1 cellular context compared by ENCODE assay signal in genomic region chr7:114931656-114932011, GRCh38.
TF ChIP-seq lines count a peak whose summit lies in the region.

No MANE protein-coding gene starts in this region.

TF ChIP-seq in GM12878, 131 proteins besides CTCF, POLR2A, EP300 and RAD21 (continued from another document):
- TF ChIP-seq CEBPZ (IDR thresholded peaks at IDR 0.05; ENCODE audit: low read depth, low read length) (no peak), NFYA (IDR thresholded peaks at IDR 0.05; ENCODE audit: borderline replicate concordance, low read depth, low read length) (no peak), MEF2A (IDR thresholded peaks at IDR 0.05; ENCODE audit: insufficient read depth, low read depth, low read length) (no peak; the same call in 1 of the 2 replicates), LARP7 (IDR thresholded peaks at IDR 0.05) (no peak), ATF3 (IDR thresholded peaks at IDR 0.05; ENCODE audit: borderline replicate concordance, extremely low read depth, low read depth, low read length) (no peak), CHD2 (IDR thresholded peaks at IDR 0.05; ENCODE audit: borderline replicate concordance, low read depth, low read length) (0 out of 2 replicates have a peak, but pooled peaks have one; percentile 36), ZBTB4 (CRISPR knock-in tag; IDR thresholded peaks at IDR 0.05) (no peak), RB1 (IDR thresholded peaks at IDR 0.05; ENCODE audit: borderline replicate concordance) (no peak), MLLT1 (IDR thresholded peaks at IDR 0.05) (peak; percentile 65; the same call in 1 of the 2 replicates), SIN3A (IDR thresholded peaks at IDR 0.05; ENCODE audit: low read depth, low read length) (no peak), MTA2 (IDR thresholded peaks at IDR 0.05; ENCODE audit: low read depth) (peak; percentile 49), IRF4 (IDR thresholded peaks at IDR 0.05; ENCODE audit: low read depth, low read length) (peak; percentile 46; the same call in 1 of the 2 replicates), CBX3 (IDR thresholded peaks at IDR 0.05; ENCODE audit: borderline replicate concordance, low read depth) (no peak), TAF1 (IDR thresholded peaks at IDR 0.05; ENCODE audit: borderline replicate concordance, low read depth, low read length) (0 out of 2 replicates have a peak, but pooled peaks have one; percentile 42), RCOR1 (conservative IDR thresholded peaks at IDR 0.05; ENCODE audit: low read depth, low read length) (0 out of 2 replicates have a peak, but pooled peaks have one; percentile 1), MXI1 (IDR thresholded peaks at IDR 0.05; ENCODE audit: low read depth, low read length) (no peak), RELA (IDR thresholded peaks at IDR 0.05; ENCODE audit: borderline replicate concordance, partially characterized antibody) (no peak), FOXK2 (IDR thresholded peaks at IDR 0.05) (no peak), ZNF622 (IDR thresholded peaks at IDR 0.05) (no peak), SMC3 (IDR thresholded peaks at IDR 0.05; ENCODE audit: borderline replicate concordance, low read length) (no peak; the same call in 1 of the 2 replicates), SIX5 (IDR thresholded peaks at IDR 0.05; ENCODE audit: low read depth, low read length, severe bottlenecking) (no peak), YBX1 (IDR thresholded peaks at IDR 0.05) (no peak), FOXM1 (IDR thresholded peaks at IDR 0.05; ENCODE audit: low read depth, low read length) (peak; percentile 71), TCF3 (IDR thresholded peaks at IDR 0.05; ENCODE audit: borderline replicate concordance, insufficient read depth, low read depth, low read length) (peak; percentile 79; the same call in 1 of the 2 replicates), EGR1 (IDR thresholded peaks at IDR 0.05; ENCODE audit: borderline replicate concordance in 1 of 2, low read depth in 2 of 2, low read length in 2 of 2) (no peak), DPF2 (IDR thresholded peaks at IDR 0.05) (0 out of 2 replicates have a peak, but pooled peaks have one; percentile 77)
- TF ChIP-seq, protein P1, sequence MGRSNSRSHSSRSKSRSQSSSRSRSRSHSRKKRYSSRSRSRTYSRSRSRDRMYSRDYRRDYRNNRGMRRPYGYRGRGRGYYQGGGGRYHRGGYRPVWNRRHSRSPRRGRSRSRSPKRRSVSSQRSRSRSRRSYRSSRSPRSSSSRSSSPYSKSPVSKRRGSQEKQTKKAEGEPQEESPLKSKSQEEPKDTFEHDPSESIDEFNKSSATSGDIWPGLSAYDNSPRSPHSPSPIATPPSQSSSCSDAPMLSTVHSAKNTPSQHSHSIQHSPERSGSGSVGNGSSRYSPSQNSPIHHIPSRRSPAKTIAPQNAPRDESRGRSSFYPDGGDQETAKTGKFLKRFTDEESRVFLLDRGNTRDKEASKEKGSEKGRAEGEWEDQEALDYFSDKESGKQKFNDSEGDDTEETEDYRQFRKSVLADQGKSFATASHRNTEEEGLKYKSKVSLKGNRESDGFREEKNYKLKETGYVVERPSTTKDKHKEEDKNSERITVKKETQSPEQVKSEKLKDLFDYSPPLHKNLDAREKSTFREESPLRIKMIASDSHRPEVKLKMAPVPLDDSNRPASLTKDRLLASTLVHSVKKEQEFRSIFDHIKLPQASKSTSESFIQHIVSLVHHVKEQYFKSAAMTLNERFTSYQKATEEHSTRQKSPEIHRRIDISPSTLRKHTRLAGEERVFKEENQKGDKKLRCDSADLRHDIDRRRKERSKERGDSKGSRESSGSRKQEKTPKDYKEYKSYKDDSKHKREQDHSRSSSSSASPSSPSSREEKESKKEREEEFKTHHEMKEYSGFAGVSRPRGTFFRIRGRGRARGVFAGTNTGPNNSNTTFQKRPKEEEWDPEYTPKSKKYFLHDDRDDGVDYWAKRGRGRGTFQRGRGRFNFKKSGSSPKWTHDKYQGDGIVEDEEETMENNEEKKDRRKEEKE (IDR thresholded peaks at IDR 0.05): no peak
- TF ChIP-seq, protein P2, sequence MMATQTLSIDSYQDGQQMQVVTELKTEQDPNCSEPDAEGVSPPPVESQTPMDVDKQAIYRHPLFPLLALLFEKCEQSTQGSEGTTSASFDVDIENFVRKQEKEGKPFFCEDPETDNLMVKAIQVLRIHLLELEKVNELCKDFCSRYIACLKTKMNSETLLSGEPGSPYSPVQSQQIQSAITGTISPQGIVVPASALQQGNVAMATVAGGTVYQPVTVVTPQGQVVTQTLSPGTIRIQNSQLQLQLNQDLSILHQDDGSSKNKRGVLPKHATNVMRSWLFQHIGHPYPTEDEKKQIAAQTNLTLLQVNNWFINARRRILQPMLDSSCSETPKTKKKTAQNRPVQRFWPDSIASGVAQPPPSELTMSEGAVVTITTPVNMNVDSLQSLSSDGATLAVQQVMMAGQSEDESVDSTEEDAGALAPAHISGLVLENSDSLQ (IDR thresholded peaks at IDR 0.05): no peak
- TF ChIP-seq, protein P3, sequence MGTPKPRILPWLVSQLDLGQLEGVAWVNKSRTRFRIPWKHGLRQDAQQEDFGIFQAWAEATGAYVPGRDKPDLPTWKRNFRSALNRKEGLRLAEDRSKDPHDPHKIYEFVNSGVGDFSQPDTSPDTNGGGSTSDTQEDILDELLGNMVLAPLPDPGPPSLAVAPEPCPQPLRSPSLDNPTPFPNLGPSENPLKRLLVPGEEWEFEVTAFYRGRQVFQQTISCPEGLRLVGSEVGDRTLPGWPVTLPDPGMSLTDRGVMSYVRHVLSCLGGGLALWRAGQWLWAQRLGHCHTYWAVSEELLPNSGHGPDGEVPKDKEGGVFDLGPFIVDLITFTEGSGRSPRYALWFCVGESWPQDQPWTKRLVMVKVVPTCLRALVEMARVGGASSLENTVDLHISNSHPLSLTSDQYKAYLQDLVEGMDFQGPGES (IDR thresholded peaks at IDR 0.05): no peak
